ENCODE assay signal across 10 cellular contexts in the genomic region with DNA sequence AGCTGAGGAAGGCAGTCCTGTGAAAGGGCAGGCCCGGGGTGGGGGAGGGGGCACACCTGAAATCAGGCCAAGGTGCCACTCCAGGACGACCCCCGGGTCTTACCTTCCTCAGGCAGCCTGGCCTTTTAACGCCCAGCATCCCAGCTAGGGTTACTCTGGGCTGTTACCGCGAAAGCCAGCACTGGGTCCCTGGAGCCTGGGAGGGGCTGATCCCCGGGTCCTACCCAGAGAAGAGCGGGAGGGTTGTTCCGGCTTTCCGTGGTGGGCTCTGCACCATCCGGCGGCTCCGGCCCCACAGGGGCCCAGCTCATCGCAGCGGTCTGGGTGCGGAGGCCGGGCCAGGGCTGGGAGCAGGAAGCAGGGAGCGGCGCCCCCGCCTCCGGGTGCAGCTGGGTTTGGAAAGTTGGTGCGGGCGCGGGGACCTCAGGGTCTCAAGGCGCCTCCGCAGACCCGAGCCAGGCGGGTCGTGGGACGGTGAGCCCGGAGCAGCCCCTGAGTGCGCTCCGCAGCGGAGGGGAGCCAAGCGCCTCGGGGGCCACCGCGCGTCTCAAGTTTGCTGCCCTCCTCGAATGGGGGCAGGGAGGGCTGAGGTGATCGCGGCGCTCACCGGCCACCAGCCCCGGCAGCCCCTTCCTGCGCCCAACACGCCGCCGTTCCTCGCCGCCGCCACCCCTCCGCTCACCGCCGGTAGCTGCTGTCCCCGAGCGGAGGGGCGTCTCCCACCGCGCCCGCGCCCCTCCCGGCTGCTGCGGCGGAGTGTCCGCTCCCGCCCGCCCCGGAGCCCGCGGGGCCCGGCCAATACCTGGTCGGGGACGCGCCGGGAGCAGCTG. TPM values are rescaled to one million over a fixed set of nuclear protein-coding genes. Genes with fewer than 3 reads are reported as not detected.
DNase-seq lines count a peak whose midpoint lies in the region; ATAC-seq and TF ChIP-seq lines count a peak whose summit lies in the region.
"Had no signal": no experiment of that assay in that cellular context is flagged by ENCODE, and none has a peak within 500 bp of the region (broad histone marks: within the 10 kb centered on the region; RNA-seq: fewer than 3 reads in every experiment).

No MANE protein-coding gene starts in this region.

- H3K27me3 Mint-ChIP-seq in Caco-2 (ENCODE audit: insufficient read depth, unreplicated experiment) = peaks cover 51% of the 10 kb centered on the region
- H3K27me3 Mint-ChIP-seq in T-helper 17 cell = peaks cover 72% of the 10 kb centered on the region

- H3K27ac ChIP-seq in heart left ventricle = peak overlapping the region in 9 of 12 donors; percentile 27 to 69 (median 39)
- H3K27ac ChIP-seq in trophoblast cell (ENCODE audit: low read depth, low read length) = no peak overlapping the region

- H3K9ac ChIP-seq in trophoblast cell (ENCODE audit: low read length) = no peak overlapping the region

- CTCF ChIA-PET in Caco-2 (lab: Charles Lee) = interaction anchor here (1.1 kb wide), 1 partner anchor 107 kb away, joined by 4 read pairs; no protein-coding TSS in a partner anchor

- H2BK120ac ChIP-seq in trophoblast cell (ENCODE audit: insufficient read depth, low read length, poor library complexity) = no peak overlapping the region

- H3K36me3 Mint-ChIP-seq in Caco-2 (ENCODE audit: insufficient read depth, unreplicated experiment) (peaks cover 6% of the 10 kb centered on the region), T-helper 17 cell (ENCODE audit: low read depth) (peaks cover 2% of the 10 kb centered on the region)

- peak overlapping the region; percentile 80 for H3K4me2 ChIP-seq in trophoblast cell (ENCODE audit: low read length)

- H4K12ac ChIP-seq in trophoblast cell (ENCODE audit: low read depth, low read length) = no peak overlapping the region

- ATAC-seq in T-helper 17 cell = peak; percentile 16
- ATAC-seq in heart left ventricle = peak in 2 of 4 donors; percentile 4 to 16
- no peak for ATAC-seq in GM19035 (IDR thresholded peaks at IDR 0.05; ENCODE audit: unreplicated experiment)
- ATAC-seq in GM21786 (IDR thresholded peaks at IDR 0.05; ENCODE audit: unreplicated experiment) = no peak
- no peak for ATAC-seq in HG03457 (IDR thresholded peaks at IDR 0.05; ENCODE audit: unreplicated experiment)

- no peak overlapping the region for H2AK5ac ChIP-seq in trophoblast cell (ENCODE audit: low read length)

- no peak overlapping the region for H2AFZ ChIP-seq in trophoblast cell (ENCODE audit: insufficient read depth, low read length, poor library complexity)

- H3K27me3 ChIP-seq in Caco-2 (replicated peaks; ENCODE audit: control insufficient read depth, insufficient read depth, low read length) = peaks cover 19% of the 10 kb centered on the region
- peaks cover 0 to 69% (median 5%) of the 10 kb centered on the region in 9 donors for H3K27me3 ChIP-seq in heart left ventricle
- H3K27me3 ChIP-seq in trophoblast cell (ENCODE audit: insufficient read depth, low read length) = peaks cover 41% of the 10 kb centered on the region

- no peak overlapping the region for H4K8ac ChIP-seq in trophoblast cell (ENCODE audit: low read depth, low read length)

- H3K23ac ChIP-seq in trophoblast cell (ENCODE audit: low read length) = no peak overlapping the region

- H3K4me1 ChIP-seq in Caco-2 (peaks cover 8% of the 10 kb centered on the region), heart left ventricle (peaks cover 0 to 38% (median 20%) of the 10 kb centered on the region in 12 donors), trophoblast cell (ENCODE audit: control insufficient read depth in 1 of 2, insufficient read depth in 2 of 2, low read length in 2 of 2) (peaks cover 8 to 13% of the 10 kb centered on the region in 2 experiments)

- H2BK12ac ChIP-seq in trophoblast cell (ENCODE audit: low read length) = no peak overlapping the region

- H3K14ac ChIP-seq in trophoblast cell (ENCODE audit: low read length) = no peak overlapping the region

- H3K79me1 ChIP-seq in trophoblast cell (ENCODE audit: low read length) = no peaks in the 10 kb centered on the region

- no peaks in the 10 kb centered on the region for H3K9me3 Mint-ChIP-seq in Caco-2 (ENCODE audit: unreplicated experiment)

- no TSS peak for BruUV-seq in Caco-2 (replicated peaks; lab: Mats Ljungman, UMichigan)

- intact Hi-C loops in Caco-2 (cut with micrococcal nuclease; ENCODE audit: unreplicated experiment) (no loop called here), heart left ventricle (cut with DNase I) (loop anchor here in 7 of 10 donors (2.0 to 10.0 kb wide), 5 partner anchors 80 to 260 kb away; no protein-coding TSS in a partner anchor)

- H2BK5ac ChIP-seq in trophoblast cell (ENCODE audit: low read depth, low read length, poor library complexity) = no peak overlapping the region

- H3K79me2 ChIP-seq in trophoblast cell (ENCODE audit: control insufficient read depth, insufficient read depth, low read length, poor library complexity) = no peaks in the 10 kb centered on the region

- H3K4ac ChIP-seq in trophoblast cell (ENCODE audit: low read depth, low read length) = no peak overlapping the region

- H3K4me1 Mint-ChIP-seq in Caco-2 (ENCODE audit: low read depth, unreplicated experiment) (no peaks in the 10 kb centered on the region), T-helper 17 cell (peaks cover 2% of the 10 kb centered on the region)

- H3K4me3 Mint-ChIP-seq in Caco-2 (ENCODE audit: unreplicated experiment) (peak overlapping the region; percentile 9), T-helper 17 cell (peak overlapping the region; percentile 43)

- H3K36me3 ChIP-seq in Caco-2 (ENCODE audit: control insufficient read depth, insufficient read depth, low read length) = no peaks in the 10 kb centered on the region
- no peaks in the 10 kb centered on the region for H3K36me3 ChIP-seq in heart left ventricle
- H3K36me3 ChIP-seq in trophoblast cell (ENCODE audit: control insufficient read depth in 1 of 2, insufficient read depth in 2 of 2, low read length in 2 of 2) = no peaks in the 10 kb centered on the region

- no peak for TF ChIP-seq POLR2A in heart left ventricle (IDR thresholded peaks at IDR 0.05)

- TF ChIP-seq CTCF in Caco-2 (IDR thresholded peaks at IDR 0.05; ENCODE audit: insufficient read depth in 1 of 2, low read depth in 1 of 2, low read length in 1 of 2, severe bottlenecking in 1 of 2, unreplicated experiment in 1 of 2) (no peak), heart left ventricle (IDR thresholded peaks at IDR 0.05) (no peak)

- H3K27ac Mint-ChIP-seq in Caco-2 (ENCODE audit: unreplicated experiment) = no peak overlapping the region
- H3K27ac Mint-ChIP-seq in T-helper 17 cell = no peak overlapping the region

- H4K91ac ChIP-seq in trophoblast cell (ENCODE audit: low read depth, low read length) = no peak overlapping the region

- WGBS in heart left ventricle, 4 donors = 0 to 3% (median 1%) methylated on average over 11 to 76 of the region's 76 CpGs
- no CpG with 5 or more reads among the region's 76 CpGs for WGBS in trophoblast cell (ENCODE audit: extremely low coverage, insufficient coverage, insufficient read length)

- POLR2A ChIA-PET in Caco-2 (lab: Charles Lee) = no interaction called here

- peak overlapping the region; percentile 29 for H3K4me3 ChIP-seq in Caco-2 (ENCODE audit: low read depth, low read length)
- peak overlapping the region; percentile 62 to 89 (median 78) for H3K4me3 ChIP-seq in heart left ventricle
- peak overlapping the region; percentile 68 for H3K4me3 ChIP-seq in trophoblast cell (ENCODE audit: low read depth, low read length)

- H3K9me3 ChIP-seq in Caco-2 (no peaks in the 10 kb centered on the region), T-helper 17 cell (ENCODE audit: control insufficient read depth, low read length, poor library complexity, severe bottlenecking) (no peaks in the 10 kb centered on the region), heart left ventricle (no peaks in the 10 kb centered on the region), trophoblast cell (ENCODE audit: insufficient read depth, low read depth, low read length) (peaks cover 2% of the 10 kb centered on the region)

- H3K18ac ChIP-seq in trophoblast cell (ENCODE audit: low read length) = no peak overlapping the region

- DNase-seq in Caco-2 = no peak
- no peak for DNase-seq in T-helper 17 cell
- DNase-seq in heart left ventricle = no peak
- no peak for DNase-seq in trophoblast cell
- DNase-seq in epidermal melanocyte (ENCODE audit: insufficient read length, low spot score) = no peak
- DNase-seq: activated CD4-positive, alpha-beta T cell treated with anti-CD3 and anti-CD28 coated beads for 4 hours; KBM-7 had no signal

RNA-seq across cellular contexts. Expression of gene CHST1, which starts 0.8 kb away (rescaled TPM):
- total RNA-seq in Caco-2 (2022) (not detected in 2 replicates), T-helper 17 cell (not detected), heart left ventricle (1 to 10 TPM in 8 of 9 donors, under 1 TPM in 1; 0.59 to 6.5 (median 1.8) TPM)
- polyA plus RNA-seq in heart left ventricle = 1 to 10 TPM; 1.5 to 3.8 TPM
- polyA plus RNA-seq in trophoblast cell (2013) = 2.3 and 2.4 TPM in 2 replicates
